ENCODE assay signal across 22 cellular contexts in the genomic region with DNA sequence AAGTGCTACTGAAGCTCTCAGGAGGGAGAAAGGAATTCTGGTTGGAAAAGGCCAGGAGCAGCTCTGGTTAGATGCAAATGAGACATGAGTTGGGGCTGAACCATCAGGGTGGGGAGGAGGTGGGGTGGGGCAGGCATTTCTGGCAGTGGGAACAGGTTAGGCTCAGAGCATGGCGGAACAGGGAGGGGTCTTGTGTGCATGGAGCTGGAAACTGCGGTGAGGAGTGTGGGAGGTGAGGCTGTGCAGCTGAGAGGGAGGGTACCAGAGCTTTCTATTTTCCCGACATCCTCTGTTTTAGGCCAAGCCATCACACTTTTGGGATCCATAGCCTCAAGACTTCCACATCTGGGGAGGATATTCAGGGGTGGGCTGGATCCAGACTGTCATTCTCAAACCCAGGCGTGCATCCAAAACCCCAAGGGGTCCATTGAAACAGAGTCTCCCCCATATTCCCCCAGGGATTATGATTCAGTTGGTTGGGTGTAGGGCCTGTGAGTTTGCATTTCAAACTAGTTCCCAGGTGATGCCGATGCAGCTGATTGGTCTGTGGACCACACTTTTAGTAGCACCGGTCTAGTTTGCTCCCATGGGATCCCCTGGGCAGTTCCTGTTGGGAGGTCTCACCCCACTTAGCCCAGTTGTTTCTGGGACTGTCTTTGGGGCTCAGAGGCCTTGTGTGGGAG.
A peak's percentile ranks its signal among the peaks of the same experiment; 100 is the strongest.
DNase-seq lines count a peak whose midpoint lies in the region; ATAC-seq, FAIRE-seq and TF ChIP-seq lines count a peak whose summit lies in the region.
"Had no signal": no experiment of that assay in that cellular context is flagged by ENCODE, and none has a peak within 500 bp of the region (broad histone marks: within the 10 kb centered on the region; RNA-seq: fewer than 3 reads in every experiment).

No MANE protein-coding gene starts in this region.

- no peaks in the 10 kb centered on the region for H3K9me1 ChIP-seq in keratinocyte (ENCODE audit: control insufficient read depth, extremely low read depth, insufficient read depth, low read length)

- no peak for TF ChIP-seq CTCF in activated B cell treated with CpG ODN at 0.5 μM for 24 hours (IDR thresholded peaks at IDR 0.05)
- no peak for TF ChIP-seq CTCF in keratinocyte (optimal IDR thresholded peaks at IDR 0.05 in 1 of 3, IDR thresholded peaks at IDR 0.05 in 1 of 3, conservative IDR thresholded peaks at IDR 0.05 in 1 of 3; ENCODE audit: extremely low read depth in 1 of 3, insufficient read depth in 2 of 3, low read length in 3 of 3)
- TF ChIP-seq CTCF in thyroid gland (IDR thresholded peaks at IDR 0.05), result no peak

- H3K9ac ChIP-seq in Karpas-422 (ENCODE audit: low read length) (peak overlapping the region; percentile 83), keratinocyte (ENCODE audit: control insufficient read depth, extremely low read depth, insufficient read depth, low read length) (peak overlapping the region; percentile 76)

- dilution Hi-C loops in keratinocyte (cut with MboI; ENCODE audit: extremely low pct_ligation_motif_present, low sequenced_read_pairs), result no loop called here

- H3K36me3 ChIP-seq in Karpas-422 (ENCODE audit: insufficient read depth, low read length) (no peaks in the 10 kb centered on the region), keratinocyte (ENCODE audit: control insufficient read depth in 2 of 2, extremely low read depth in 1 of 2, insufficient read depth in 2 of 2, low read length in 2 of 2) (no peaks in the 10 kb centered on the region), thyroid gland (no peaks in the 10 kb centered on the region)
- H3K36me3 ChIP-seq: sigmoid colon, stomach, tibial nerve had no signal

- peak overlapping the region; percentile 51 for H3K27ac Mint-ChIP-seq in activated B cell treated with CpG ODN at 0.5 μM for 24 hours
- H3K27ac Mint-ChIP-seq: activated naive CD8-positive, alpha-beta T cell treated with anti-CD3 and anti-CD28 coated beads, Interleukin-2, amount 10 ng/mL, durations not matched to agents 7 days and 5 days; CD8-positive, alpha-beta memory T cell; progenitor cell of endocrine pancreas had no signal

- peaks cover 58% of the 10 kb centered on the region for H3K4me1 Mint-ChIP-seq in activated B cell treated with CpG ODN at 0.5 μM for 24 hours
- H3K4me1 Mint-ChIP-seq: activated naive CD8-positive, alpha-beta T cell treated with anti-CD3 and anti-CD28 coated beads, Interleukin-2, amount 10 ng/mL, durations not matched to agents 7 days and 5 days had no signal

- CTCF ChIA-PET in activated B cell treated with CpG ODN at 0.5 μM for 24 hours (lab: Charles Lee), result interaction anchor here (1.1 to 1.2 kb wide), 2 partner anchors 261 to 268 kb away, joined by 3 to 4 read pairs; no protein-coding TSS in a partner anchor

- intact Hi-C loops in activated B cell treated with CpG ODN at 0.5 μM for 24 hours (cut with micrococcal nuclease), result loop anchor here (1.0 to 10.0 kb wide), 3 partner anchors 42 to 624 kb away; no protein-coding TSS in a partner anchor
- intact Hi-C loops in thyroid gland (cut with DNase I), result no loop called here

- H3K4me3 ChIP-seq in Karpas-422 (ENCODE audit: low read length) (peak overlapping the region; percentile 66), keratinocyte (ENCODE audit: control insufficient read depth in 2 of 3, extremely low read depth in 1 of 3, insufficient read depth in 2 of 3, low read depth in 1 of 3, low read length in 3 of 3) (no peak overlapping the region), thyroid gland (replicated peaks in 1 of 3) (no peak overlapping the region)
- H3K4me3 ChIP-seq: sigmoid colon, stomach, tibial nerve had no signal

- H3K9me2 ChIP-seq in Karpas-422 (replicated peaks; ENCODE audit: insufficient read depth, low read length), result no peaks in the 10 kb centered on the region

- no peak for ATAC-seq in activated B cell treated with CpG ODN at 0.5 μM for 24 hours (ENCODE audit: low read depth)
- ATAC-seq in GM18511 (IDR thresholded peaks at IDR 0.05; ENCODE audit: unreplicated experiment), result no peak
- ATAC-seq in GM19023 (IDR thresholded peaks at IDR 0.05; ENCODE audit: unreplicated experiment), result no peak
- ATAC-seq: Right ventricle myocardium inferior had no signal

- DNase-seq in Karpas-422, result peak; percentile 96
- DNase-seq in activated B cell treated with CpG ODN at 0.5 μM for 24 hours, result no peak
- no peak for DNase-seq in keratinocyte (ENCODE audit: low read depth, low spot score)
- peak; percentile 50 to 60 for DNase-seq in thyroid gland
- DNase-seq in activated naive CD4-positive, alpha-beta T cell treated with Interleukin-2 at 50 U/mL for 16 hours, result no peak
- DNase-seq: activated CD4-positive, alpha-beta T cell treated with anti-CD3 and anti-CD28 coated beads, Interleukin-2, amount 50 U/mL, for 4 hours; activated CD4-positive, CD25-positive, alpha-beta regulatory T cell; activated naive CD8-positive, alpha-beta T cell treated with anti-CD3 and anti-CD28 coated beads, Interleukin-2, amount 10 ng/mL, durations not matched to agents 7 days and 5 days; CD8-positive, alpha-beta memory T cell; GOT3; hypothalamus; KBM-7; sigmoid colon; stimulated activated CD4-positive, alpha-beta T cell treated with anti-CD3 and anti-CD28 coated beads, Interleukin-15, amount 100 ng/mL, for 24 hours; SW 1271 had no signal

- peaks cover 83% of the 10 kb centered on the region for H3K4me1 ChIP-seq in Karpas-422 (ENCODE audit: low read length)
- peaks cover 56% of the 10 kb centered on the region for H3K4me1 ChIP-seq in keratinocyte (ENCODE audit: control insufficient read depth, extremely low read depth, insufficient read depth, low read length)
- peaks cover 25 to 53% of the 10 kb centered on the region in 2 donors for H3K4me1 ChIP-seq in thyroid gland

- H3K27ac ChIP-seq in Karpas-422 (ENCODE audit: low read length), result peak overlapping the region; percentile 100
- H3K27ac ChIP-seq in keratinocyte (ENCODE audit: control insufficient read depth, insufficient read depth, low read length), result peak overlapping the region; percentile 96
- H3K27ac ChIP-seq in thyroid gland, result peak overlapping the region in 1 of 3 donors; percentile 78
- H3K27ac ChIP-seq: stomach, tibial nerve had no signal

- H3K9me3 Mint-ChIP-seq in activated B cell treated with CpG ODN at 0.5 μM for 24 hours, result no peaks in the 10 kb centered on the region
- H3K9me3 Mint-ChIP-seq: activated naive CD8-positive, alpha-beta T cell treated with anti-CD3 and anti-CD28 coated beads, Interleukin-2, amount 10 ng/mL, durations not matched to agents 7 days and 5 days; CD8-positive, alpha-beta memory T cell had no signal

- POLR2A ChIA-PET in activated B cell treated with CpG ODN at 0.5 μM for 24 hours (lab: Charles Lee), result interaction anchor here (0.6 to 2.9 kb wide), 2 partner anchors 15 to 42 kb away, joined by 16 to 29 read pairs; no protein-coding TSS in a partner anchor

- 77 to 84% methylated on average over 6 of the region's 6 CpGs for whole genome bisulfite sequencing in thyroid gland, 2 donors

- no peak overlapping the region for H2AFZ ChIP-seq in Karpas-422 (ENCODE audit: low read length)
- H2AFZ ChIP-seq in keratinocyte (ENCODE audit: control insufficient read depth, low read length), result no peak overlapping the region

- no peaks in the 10 kb centered on the region for H3K36me3 Mint-ChIP-seq in activated B cell treated with CpG ODN at 0.5 μM for 24 hours (ENCODE audit: low read depth)
- H3K36me3 Mint-ChIP-seq: activated naive CD8-positive, alpha-beta T cell treated with anti-CD3 and anti-CD28 coated beads, Interleukin-2, amount 10 ng/mL, durations not matched to agents 7 days and 5 days; CD8-positive, alpha-beta memory T cell had no signal

- 0 out of 2 replicates have a peak, but pooled peaks cover 7% of the 10 kb centered on the region for H4K20me1 ChIP-seq in Karpas-422 (ENCODE audit: insufficient read depth, low read depth, low read length)
- H4K20me1 ChIP-seq in keratinocyte (ENCODE audit: control insufficient read depth, extremely low read depth, insufficient read depth, low read length), result no peaks in the 10 kb centered on the region

- no peaks in the 10 kb centered on the region for H3K27me3 ChIP-seq in Karpas-422 (ENCODE audit: low read length)
- H3K27me3 ChIP-seq in keratinocyte (ENCODE audit: control insufficient read depth, extremely low read depth, insufficient read depth, low read length), result peaks cover 8% of the 10 kb centered on the region
- H3K27me3 ChIP-seq in thyroid gland, result no peaks in the 10 kb centered on the region
- H3K27me3 ChIP-seq: sigmoid colon, stomach, tibial nerve had no signal

- H3K9me3 ChIP-seq in Karpas-422 (ENCODE audit: low read length) (no peaks in the 10 kb centered on the region), keratinocyte (ENCODE audit: control insufficient read depth, low read depth, low read length) (no peaks in the 10 kb centered on the region), thyroid gland (no peaks in the 10 kb centered on the region)
- H3K9me3 ChIP-seq: sigmoid colon, stomach, tibial nerve had no signal

- peaks cover 3% of the 10 kb centered on the region for H3K27me3 Mint-ChIP-seq in activated B cell treated with CpG ODN at 0.5 μM for 24 hours

- FAIRE-seq in keratinocyte (lab: Jason Lieb, UNC), result no peak
- FAIRE-seq: frontal cortex had no signal

- H3K4me2 ChIP-seq in Karpas-422 (ENCODE audit: low read depth, low read length, poor library complexity, severe bottlenecking) (peak overlapping the region; percentile 98), keratinocyte (ENCODE audit: control insufficient read depth, extremely low read depth, insufficient read depth, low read depth, low read length) (peak overlapping the region; percentile 79)

- H3K79me2 ChIP-seq in Karpas-422 (ENCODE audit: low read length) (no peaks in the 10 kb centered on the region), keratinocyte (ENCODE audit: control insufficient read depth, insufficient read depth, low read length) (no peaks in the 10 kb centered on the region)

- no peak for TF ChIP-seq POLR2A in thyroid gland (IDR thresholded peaks at IDR 0.05)

- no peak overlapping the region for H3K4me3 Mint-ChIP-seq in activated B cell treated with CpG ODN at 0.5 μM for 24 hours
- H3K4me3 Mint-ChIP-seq: activated naive CD8-positive, alpha-beta T cell treated with anti-CD3 and anti-CD28 coated beads, Interleukin-2, amount 10 ng/mL, durations not matched to agents 7 days and 5 days; CD8-positive, alpha-beta memory T cell had no signal

Comparison
In these comparisons a context has a peak if more than half of its experiments do, and no peak if none do; other contexts are left out.
1. DNase-seq: peak in Karpas-422 (single experiment) and thyroid gland (2 of 2); none in activated B cell treated with CpG ODN at 0.5 μM for 24 hours (single experiment), keratinocyte (single experiment) and activated naive CD4-positive, alpha-beta T cell treated with Interleukin-2 at 50 U/mL for 16 hours (single experiment).